3 cellular contexts compared by ENCODE assay signal in the genomic region with DNA sequence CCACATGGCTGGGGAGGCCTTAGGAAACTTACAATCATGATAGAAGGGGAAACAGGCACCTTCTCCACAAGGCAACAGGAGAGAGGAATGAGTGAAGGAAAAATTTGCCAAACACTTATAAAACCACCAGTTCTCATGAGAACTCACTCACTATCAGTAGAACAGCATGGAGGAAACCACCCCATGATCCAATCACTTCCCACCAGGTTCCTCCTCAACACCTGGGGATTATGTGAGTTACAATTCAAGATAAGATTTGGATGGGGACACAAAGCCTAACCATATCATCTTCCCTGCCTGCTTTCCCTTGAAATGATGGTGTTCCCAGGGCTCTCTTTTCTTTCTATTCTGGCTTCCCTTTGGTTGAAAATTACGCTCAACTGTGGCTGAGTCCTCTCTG.
"Had no signal": no experiment of that assay in that cellular context is flagged by ENCODE, and none has a peak within 500 bp of the region (broad histone marks: within the 10 kb centered on the region; RNA-seq: fewer than 3 reads in every experiment).

No MANE protein-coding gene starts in this region.

- H3K4me3 ChIP-seq: GM12878 had no signal

- DNase-seq: GDM1, GF-D8 had no signal
